In the genomic region with DNA sequence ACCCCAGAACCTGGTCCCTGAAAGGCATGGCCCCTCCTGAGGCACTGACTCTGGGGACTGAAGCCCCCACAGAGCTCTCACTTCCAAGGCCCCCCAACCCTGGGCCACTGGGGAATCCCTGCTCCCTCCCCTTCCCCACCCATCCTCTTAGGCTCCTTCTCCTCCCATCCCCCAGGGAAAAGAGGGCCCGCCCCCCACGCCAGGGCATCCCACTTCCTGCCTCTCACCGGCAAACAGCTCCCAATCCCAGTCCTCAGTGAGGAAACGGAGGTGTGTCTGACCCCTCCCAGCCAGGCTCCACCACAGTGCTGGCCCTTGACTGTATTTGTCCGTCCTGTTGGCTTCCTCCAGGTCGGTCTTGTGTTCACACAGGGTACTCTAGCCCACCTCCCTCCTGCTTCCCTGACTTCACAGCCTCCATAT, we compare ENCODE assay signal across 8 cellular contexts. TPM values are rescaled to one million over a fixed set of nuclear protein-coding genes. Genes with fewer than 3 reads are reported as not detected.
DNase-seq lines count a peak whose midpoint lies in the region; ATAC-seq and TF ChIP-seq lines count a peak whose summit lies in the region.

No MANE protein-coding gene starts in this region.

- H3K36me3 ChIP-seq in brain microvascular endothelial cell (replicated peaks) (no peaks in the 10 kb centered on the region), lung (ENCODE audit: control insufficient read depth in 2 of 2, insufficient read depth in 2 of 2, low read length in 2 of 2) (no peaks in the 10 kb centered on the region)

- ATAC-seq in lung (ENCODE audit: insufficient read depth, low FRiP score) = peak; percentile 56
- no peak for ATAC-seq in GM19455 (IDR thresholded peaks at IDR 0.05; ENCODE audit: unreplicated experiment)

- peak overlapping the region; percentile 48 for H3K27ac ChIP-seq in brain microvascular endothelial cell
- peak overlapping the region; percentile 63 to 93 for H3K27ac ChIP-seq in lung (ENCODE audit: low read depth in 1 of 2, low read length in 1 of 2)

- no peaks in the 10 kb centered on the region for H3K9me3 ChIP-seq in lung (ENCODE audit: control insufficient read depth in 2 of 2, insufficient read depth in 1 of 2, low read length in 1 of 2)

- peaks cover 0 to 11% of the 10 kb centered on the region in 2 donors for H3K4me1 ChIP-seq in lung (ENCODE audit: control insufficient read depth in 2 of 2, insufficient read depth in 2 of 2, low read length in 2 of 2)

- peak overlapping the region; percentile 49 for H3K4me3 ChIP-seq in brain microvascular endothelial cell (ENCODE audit: low read depth, low read length)
- H3K4me3 ChIP-seq in lung = no peak overlapping the region

- WGBS in lung, 2 donors = 35 to 58% methylated on average over 6 of the region's 6 CpGs

- DNase-seq in D341Med (ENCODE audit: low spot score) (peak; percentile 69), NAMALWA (ENCODE audit: low spot score) (peak; percentile 39), brain microvascular endothelial cell (no peak), lung (ENCODE audit: low spot score) (peak; percentile 89), GF-D8 (lab: John Stamatoyannopoulos, UW) (no peak), SIG-M5 (lab: John Stamatoyannopoulos, UW) (no peak)
- no peak for DNase-seq in stimulated activated CD4-positive, alpha-beta T cell treated with anti-CD3 and anti-CD28 coated beads, Interleukin-12 subunit alpha, Interleukin-12 subunit beta, amount 100 ng/mL, for 4 hours

- H3K27me3 ChIP-seq in brain microvascular endothelial cell (replicated peaks) (no peaks in the 10 kb centered on the region), lung (ENCODE audit: control insufficient read depth, insufficient read depth) (no peaks in the 10 kb centered on the region)

- TF ChIP-seq CTCF in brain microvascular endothelial cell (IDR thresholded peaks at IDR 0.05; ENCODE audit: low read depth, low read length, missing control alignments) (no peak), lung (IDR thresholded peaks at IDR 0.05; ENCODE audit: control extremely low read depth, extremely low read depth) (no peak)

- in situ Hi-C loops in brain microvascular endothelial cell (cut with HindIII; ENCODE audit: low pct_ligation_motif_present, low sequenced_read_pairs) = no loop called here

RNA-seq across cellular contexts. Expression of a gene that starts 35.0 kb away (rescaled TPM):
- total RNA-seq in lung = 100 to 1,000 TPM; 755 to 925 TPM
- 1,000 to 10,000 TPM; 1,633 to 1,655 TPM for polyA plus RNA-seq in lung

Comparison
In these comparisons a context has a peak if more than half of its experiments do, and no peak if none do; other contexts are left out.
1. DNase-seq: peak in D341Med (single experiment), NAMALWA (single experiment) and lung (single experiment); none in brain microvascular endothelial cell (single experiment), GF-D8 (single experiment), SIG-M5 (single experiment) and stimulated activated CD4-positive, alpha-beta T cell treated with anti-CD3 and anti-CD28 coated beads, Interleukin-12 subunit alpha, Interleukin-12 subunit beta, amount 100 ng/mL, for 4 hours (single experiment).